31 cellular contexts compared by ENCODE assay signal in the genomic region with DNA sequence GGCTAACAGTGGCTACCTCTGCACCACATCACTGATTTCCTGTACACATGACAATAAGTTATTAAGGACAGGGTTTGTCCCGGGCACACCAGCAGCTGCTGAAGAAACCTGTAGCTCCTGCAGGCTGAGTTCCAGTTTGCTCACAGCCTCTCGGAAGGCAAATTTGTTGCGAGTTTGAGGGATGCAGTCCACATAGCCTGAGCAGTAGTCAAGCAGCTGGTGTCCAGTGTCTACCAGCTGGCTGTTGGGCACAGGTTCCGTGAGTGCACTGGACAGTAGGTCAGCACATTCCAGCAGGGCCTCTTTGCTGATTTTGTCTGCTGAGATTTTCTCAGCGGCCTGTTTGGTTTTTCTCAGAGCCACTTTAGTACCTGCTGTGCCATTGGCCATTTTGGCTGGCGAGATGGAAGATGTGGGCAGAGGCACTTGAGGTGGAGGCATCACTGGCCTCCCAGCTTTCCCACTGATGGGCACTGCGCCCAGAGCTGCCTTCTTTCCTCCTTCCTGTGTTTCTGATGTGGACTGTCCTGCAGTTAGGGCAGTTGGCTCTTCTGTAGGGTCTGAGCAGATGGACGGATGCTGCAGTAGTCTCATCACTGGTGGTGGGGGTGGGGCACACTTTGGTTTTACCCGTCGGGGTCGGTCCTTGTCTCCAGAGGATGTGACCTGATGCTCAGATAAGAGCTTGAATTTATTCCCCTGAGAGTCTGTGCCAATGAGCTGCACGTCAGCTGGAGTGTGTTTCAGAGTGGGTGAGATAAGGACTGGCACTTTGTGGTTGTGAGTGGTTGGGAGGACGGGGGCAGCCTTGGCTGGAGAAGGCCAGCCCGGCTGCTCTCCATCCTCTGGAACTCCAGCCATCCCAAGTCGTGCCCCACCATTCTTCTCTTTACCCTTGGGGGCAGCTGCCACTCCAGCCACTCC. TPM values are rescaled to one million over a fixed set of nuclear protein-coding genes. Genes with fewer than 3 reads are reported as not detected.
A peak's percentile ranks its signal among the peaks of the same experiment; 100 is the strongest.
DNase-seq lines count a peak whose midpoint lies in the region; ATAC-seq, FAIRE-seq and TF ChIP-seq lines count a peak whose summit lies in the region.
"Had no signal": no experiment of that assay in that cellular context is flagged by ENCODE, and none has a peak within 500 bp of the region (broad histone marks: within the 10 kb centered on the region; RNA-seq: fewer than 3 reads in every experiment).

No MANE protein-coding gene starts in this region.

- H4K91ac ChIP-seq in IMR-90 (ENCODE audit: insufficient read depth, low read depth, low read length) (no peak overlapping the region), H1 (replicated peaks; ENCODE audit: insufficient read length, low read length) (no peak overlapping the region)

- H3K9me1 ChIP-seq in IMR-90 (ENCODE audit: insufficient read depth, low read length), result peaks cover 8% of the 10 kb centered on the region

- H3K9ac ChIP-seq in IMR-90 (ENCODE audit: low read depth, low read length) (no peak overlapping the region), H1 (replicated peaks in 1 of 4; ENCODE audit: extremely low read depth in 1 of 4, low read depth in 3 of 4, low read length in 3 of 4) (no peak overlapping the region)

- H4K5ac ChIP-seq in IMR-90 (ENCODE audit: low read depth, low read length), result no peak overlapping the region
- no peak overlapping the region for H4K5ac ChIP-seq in H1 (ENCODE audit: insufficient read length, low read depth, low read length)

- H2AFZ ChIP-seq in IMR-90 (replicated peaks; ENCODE audit: low read length, poor library complexity) (peak overlapping the region; percentile 26), H1 (ENCODE audit: low read length) (no peak overlapping the region), hepatocyte (no peak overlapping the region)

- H3K27ac ChIP-seq in IMR-90 (ENCODE audit: insufficient read depth, low read length) (no peak overlapping the region), H1 (ENCODE audit: low read depth, low read length) (no peak overlapping the region), hepatocyte (no peak overlapping the region), ascending aorta (no peak overlapping the region)
- H3K27ac ChIP-seq: coronary artery, SJCRH30, uterus, VCaP had no signal

- H3K27me3 ChIP-seq in BE2C, result no peaks in the 10 kb centered on the region
- no peaks in the 10 kb centered on the region for H3K27me3 ChIP-seq in IMR-90 (ENCODE audit: control insufficient read depth, insufficient read depth, low read length)
- no peaks in the 10 kb centered on the region for H3K27me3 ChIP-seq in H1 (replicated peaks in 1 of 4; ENCODE audit: control insufficient read depth in 3 of 4, extremely low read depth in 1 of 4, insufficient read depth in 3 of 4, low read length in 3 of 4)
- H3K27me3 ChIP-seq in hepatocyte, result no peaks in the 10 kb centered on the region
- no peaks in the 10 kb centered on the region for H3K27me3 ChIP-seq in ascending aorta
- H3K27me3 ChIP-seq: SJCRH30, uterus had no signal

- no peak overlapping the region for H2BK5ac ChIP-seq in IMR-90 (ENCODE audit: low read depth, low read length, poor library complexity, severe bottlenecking)
- no peak overlapping the region for H2BK5ac ChIP-seq in H1 (ENCODE audit: low read depth, low read length)

- intact Hi-C loops in IMR-90 (cut with micrococcal nuclease), result no loop called here
- intact Hi-C loops in ascending aorta (cut with DNase I), result no loop called here

- no peak for TF ChIP-seq EP300 in H1 (IDR thresholded peaks at IDR 0.05; ENCODE audit: borderline replicate concordance in 1 of 2, low read depth in 2 of 2, low read length in 2 of 2)

- H3K79me2 ChIP-seq in H1 (ENCODE audit: control insufficient read depth in 1 of 2, insufficient read depth in 2 of 2, low read length in 2 of 2) (no peaks in the 10 kb centered on the region), hepatocyte (no peaks in the 10 kb centered on the region)

- H3K79me1 ChIP-seq in IMR-90 (ENCODE audit: low read depth in 1 of 2, low read length in 2 of 2) (peaks cover 39 to 70% of the 10 kb centered on the region in 2 experiments), H1 (ENCODE audit: low read depth, low read length) (no peaks in the 10 kb centered on the region)

- H3K4ac ChIP-seq in IMR-90 (ENCODE audit: low read depth, low read length) (peak overlapping the region; percentile 11; the same call in 1 of the 2 replicates), H1 (replicated peaks; ENCODE audit: insufficient read length, low read depth, low read length) (peak overlapping the region; percentile 35)

- no peak for ATAC-seq in IMR-90 (ENCODE audit: low read depth)
- ATAC-seq in GM19351 (IDR thresholded peaks at IDR 0.05; ENCODE audit: unreplicated experiment), result no peak
- ATAC-seq: activated T-cell treated with anti-CD3 and anti-CD28 coated beads, Interleukin-2, amount 50 U/mL, for 4 hours; naive thymus-derived CD4-positive, alpha-beta T cell; stimulated activated naive B cell treated with anti-CD40 and anti-IgM and Interleukin-4, amounts not matched to agents 10 μg/mL and 1 μg/mL and 100 μg/mL, for 72 hours had no signal

- no peak overlapping the region; the same call in 1 of the 2 replicates for H3K14ac ChIP-seq in IMR-90 (replicated peaks; ENCODE audit: low read depth, low read length)
- H3K14ac ChIP-seq in H1 (ENCODE audit: insufficient read length), result no peak overlapping the region

- TF ChIP-seq CTCF in BE2C (IDR thresholded peaks at IDR 0.05; ENCODE audit: low read depth, low read length), result no peak
- TF ChIP-seq CTCF in IMR-90 (conservative IDR thresholded peaks at IDR 0.05; ENCODE audit: low read depth, low read length), result no peak
- TF ChIP-seq CTCF in H1 (IDR thresholded peaks at IDR 0.05; ENCODE audit: control extremely low read depth in 1 of 3, insufficient read depth in 1 of 3, low read depth in 1 of 3, low read length in 3 of 3), result no peak
- TF ChIP-seq CTCF in hepatocyte (IDR thresholded peaks at IDR 0.05; ENCODE audit: poor library complexity), result no peak
- no peak for TF ChIP-seq CTCF in ascending aorta (IDR thresholded peaks at IDR 0.05)

- DNase-seq in BE2C (peak; percentile 24), IMR-90 (no peak), H1 (ENCODE audit: low read depth in 1 of 2, low spot score in 2 of 2) (no peak), myocyte (ENCODE audit: low read depth) (peak; percentile 81), hepatocyte (ENCODE audit: low spot score) (no peak), T-helper 1 cell (no peak), ascending aorta (ENCODE audit: low spot score in 2 of 2) (no peak)
- DNase-seq: ACHN; activated CD4-positive, alpha-beta T cell treated with anti-CD3 and anti-CD28 coated beads for 48 hours; activated naive CD4-positive, alpha-beta T cell treated with anti-CD3 and anti-CD28 coated beads for 36 hours; activated T-cell treated with anti-CD3 and anti-CD28 coated beads, Interleukin-2, amount 50 U/mL, for 4 hours; amniotic stem cell; C1 segment of cervical spinal cord; KG1; kidney glomerular epithelial cell; mesendoderm; naive thymus-derived CD4-positive, alpha-beta T cell; NCI-H1694 treated with DMSO at 0.1 percent for 48 hours; NCI-H2171; NCI-H524; NK-92 treated with Interleukin-12 subunit alpha and Interleukin-12 subunit beta, amount 100 ng/mL, for 24 hours; occipital lobe; SJCRH30; stimulated activated CD4-positive, alpha-beta T cell treated with anti-CD3 and anti-CD28 coated beads, Interleukin-4, amount 100 ng/mL, for 1 hour; stimulated activated naive B cell treated with anti-CD40 and anti-IgM and Interleukin-4, amounts not matched to agents 10 μg/mL and 1 μg/mL and 100 μg/mL, for 72 hours; uterus had no signal

- no peak overlapping the region for H2BK12ac ChIP-seq in H1 (ENCODE audit: low read depth, low read length)

- FAIRE-seq in H1 (lab: Jason Lieb, UNC), result no peak
- FAIRE-seq: D721Med, GM12892 had no signal

- H4K8ac ChIP-seq in IMR-90 (ENCODE audit: low read depth in 2 of 2, low read length in 2 of 2) (peak overlapping the region in 1 of 2 experiments; percentile 13; a peak in 1 of 4 replicates), H1 (ENCODE audit: extremely low read depth, insufficient read depth, low read length) (no peak overlapping the region)

- H3K4me2 ChIP-seq in IMR-90 (ENCODE audit: low read depth, low read length) (no peak overlapping the region), H1 (ENCODE audit: insufficient read depth in 1 of 2, low read depth in 2 of 2, low read length in 2 of 2) (no peak overlapping the region), hepatocyte (no peak overlapping the region)

- WGBS in IMR-90 (ENCODE audit: extremely low coverage in 2 of 2, insufficient read length in 1 of 2), 2 experiments, result 88% methylated on average over 6 of the region's 15 CpGs; no CpG with 5 or more reads in 1 of the 2 experiments
- WGBS in H1 (ENCODE audit: extremely low coverage in 1 of 2, insufficient coverage in 1 of 2, insufficient read length in 1 of 2, insufficient replicate concordance in 2 of 2, low coverage in 1 of 2, low lambda C conversion rate in 2 of 2, missing lambda C conversion rate in 1 of 2), 2 experiments, result 93% methylated on average over 15 of the region's 15 CpGs; no CpG with 5 or more reads in 1 of the 2 experiments
- WGBS in hepatocyte (ENCODE audit: low lambda C conversion rate, missing lambda C conversion rate), result 93% methylated on average over 15 of the region's 15 CpGs

- H2BK15ac ChIP-seq in IMR-90 (ENCODE audit: low read depth, low read length) (no peak overlapping the region), H1 (ENCODE audit: low read length) (no peak overlapping the region)

- TF ChIP-seq POLR2A in IMR-90 (IDR thresholded peaks at IDR 0.05; ENCODE audit: low read depth, low read length) (no peak), H1 (IDR thresholded peaks at IDR 0.05; ENCODE audit: control extremely low read depth in 1 of 2, low read depth in 2 of 2, low read length in 2 of 2) (no peak)

- H3K23me2 ChIP-seq in H1 (ENCODE audit: low read depth, low read length), result no peaks in the 10 kb centered on the region; the same call in 1 of the 2 replicates

- H3K4me1 ChIP-seq in BE2C (0 out of 2 replicates have a peak, but pooled peaks cover 3% of the 10 kb centered on the region), IMR-90 (ENCODE audit: control insufficient read depth, insufficient read depth, low read length) (peaks cover 10% of the 10 kb centered on the region), H1 (replicated peaks in 1 of 4; ENCODE audit: control insufficient read depth in 3 of 4, insufficient read depth in 4 of 4, low read length in 3 of 4) (no peaks in the 10 kb centered on the region), hepatocyte (ENCODE audit: insufficient read depth) (no peaks in the 10 kb centered on the region), ascending aorta (no peaks in the 10 kb centered on the region)
- H3K4me1 ChIP-seq: SJCRH30, uterus had no signal

- no TSS peak for BruUV-seq in IMR-90 (replicated peaks; lab: Mats Ljungman, UMichigan)

- no peak overlapping the region; the same call in 1 of the 2 replicates for H2BK120ac ChIP-seq in IMR-90 (ENCODE audit: low read depth, low read length)
- no peak overlapping the region for H2BK120ac ChIP-seq in H1 (replicated peaks; ENCODE audit: low read depth, low read length)

- in situ Hi-C loops in IMR-90 (cut with MboI; ENCODE audit: low sequenced_read_pairs), result no loop called here

- H3K9me3 ChIP-seq in BE2C, result no peaks in the 10 kb centered on the region
- no peaks in the 10 kb centered on the region for H3K9me3 ChIP-seq in IMR-90 (ENCODE audit: control insufficient read depth, insufficient read depth, low read length)
- no peaks in the 10 kb centered on the region; a peak in 1 of 4 replicates for H3K9me3 ChIP-seq in H1 (ENCODE audit: insufficient read depth in 2 of 2, low read depth in 1 of 2, low read length in 1 of 2)
- H3K9me3 ChIP-seq in hepatocyte (ENCODE audit: low read depth), result no peaks in the 10 kb centered on the region
- no peaks in the 10 kb centered on the region for H3K9me3 ChIP-seq in ascending aorta
- H3K9me3 ChIP-seq: SJCRH30, uterus had no signal

- H2AK9ac ChIP-seq in IMR-90 (replicated peaks; ENCODE audit: low read depth, low read length, poor library complexity), result peak overlapping the region; percentile 33

- TF ChIP-seq RAD21 in IMR-90 (IDR thresholded peaks at IDR 0.05; ENCODE audit: low read length) (no peak), H1 (IDR thresholded peaks at IDR 0.05 in 1 of 2, conservative IDR thresholded peaks at IDR 0.05 in 1 of 2; ENCODE audit: low read depth in 2 of 2, low read length in 2 of 2) (no peak)

- peaks cover 27% of the 10 kb centered on the region for H4K20me1 ChIP-seq in IMR-90 (ENCODE audit: insufficient read depth, low read length)
- no peaks in the 10 kb centered on the region for H4K20me1 ChIP-seq in H1 (replicated peaks in 1 of 2; ENCODE audit: control insufficient read depth in 1 of 2, insufficient read depth in 2 of 2, low read length in 2 of 2)
- no peaks in the 10 kb centered on the region for H4K20me1 ChIP-seq in hepatocyte (ENCODE audit: insufficient read depth, poor library complexity, severe bottlenecking)

- no peak overlapping the region for H2AK5ac ChIP-seq in IMR-90 (ENCODE audit: low read depth, low read length)
- H2AK5ac ChIP-seq in H1 (ENCODE audit: low read depth, low read length), result no peak overlapping the region

- H3K4me3 ChIP-seq in BE2C (ENCODE audit: low read depth, low read length) (no peak overlapping the region), IMR-90 (ENCODE audit: insufficient read depth, low read depth, low read length) (no peak overlapping the region), H1 (ENCODE audit: extremely low read depth in 1 of 4, insufficient read depth in 2 of 4, low read depth in 3 of 4, low read length in 4 of 4) (no peak overlapping the region), hepatocyte (no peak overlapping the region), ascending aorta (no peak overlapping the region)
- H3K4me3 ChIP-seq: coronary artery, SJCRH30, uterus had no signal

- dilution Hi-C loops in IMR-90 (cut with HindIII; ENCODE audit: low sequenced_read_pairs, unreplicated experiment), result no loop called here

- H3K36me3 ChIP-seq in BE2C (peaks cover 45% of the 10 kb centered on the region), IMR-90 (ENCODE audit: control insufficient read depth, insufficient read depth, low read length) (peaks cover 42% of the 10 kb centered on the region), H1 (ENCODE audit: control insufficient read depth in 2 of 4, insufficient read depth in 4 of 4, low read length in 3 of 4) (peaks cover 6 to 33% (median 22%) of the 10 kb centered on the region in 4 experiments; a peak in 7 of 8 replicates), hepatocyte (replicated peaks; ENCODE audit: insufficient read depth, low read depth) (no peaks in the 10 kb centered on the region), ascending aorta (peaks cover 51 to 55% of the 10 kb centered on the region in 2 donors)
- H3K36me3 ChIP-seq: uterus had no signal

- H3K18ac ChIP-seq in IMR-90 (ENCODE audit: low read depth, low read length), result no peak overlapping the region
- no peak overlapping the region for H3K18ac ChIP-seq in H1 (ENCODE audit: extremely low read depth, low read length)

- no peak overlapping the region for H3K23ac ChIP-seq in IMR-90 (ENCODE audit: low read depth, low read length)
- H3K23ac ChIP-seq in H1 (ENCODE audit: insufficient read length), result no peak overlapping the region

- CTCF ChIA-PET in IMR-90 (lab: Yijun Ruan, JAX), result no interaction called here
- CTCF ChIA-PET in H1 (lab: Charles Lee; ENCODE audit: partially characterized antibody), result interaction anchor here (0.5 to 4.9 kb wide), 8 partner anchors 10 to 614 kb away, joined by 3 to 41 read pairs (median 4); no protein-coding TSS in a partner anchor

- no peak overlapping the region for H3K56ac ChIP-seq in IMR-90 (ENCODE audit: extremely low read depth, insufficient read depth, low read length)
- no peak overlapping the region for H3K56ac ChIP-seq in H1 (replicated peaks; ENCODE audit: insufficient read length, low read depth, low read length)

- H2BK20ac ChIP-seq in IMR-90 (ENCODE audit: low read depth, low read length), result no peak overlapping the region
- H2BK20ac ChIP-seq in H1 (ENCODE audit: low read length), result no peak overlapping the region

- POLR2A ChIA-PET in IMR-90 (lab: Charles Lee; ENCODE audit: unreplicated experiment) (no interaction called here), H1 (lab: Charles Lee; ENCODE audit: partially characterized antibody) (interaction anchor here (1.0 kb wide), 1 partner anchor 15 kb away, joined by 3 read pairs; no protein-coding TSS in a partner anchor)

- H3K9me2 ChIP-seq in hepatocyte (replicated peaks; ENCODE audit: insufficient read depth), result no peaks in the 10 kb centered on the region

RNA-seq across cellular contexts. Expression of gene TOR3A, which starts 26.1 kb away (rescaled TPM):
- 41.9 TPM for polyA plus RNA-seq in BE2C (2012; ENCODE audit: insufficient read depth, insufficient read length, low read depth)
- 11.9 and 16.8 TPM in 2 replicates for total RNA-seq in IMR-90 (2012; rRNA removed)
- 22.2 and 22.7 TPM in 2 replicates for polyA plus RNA-seq in IMR-90 (2012; rRNA removed)
- 23.9 and 24.0 TPM in 2 replicates for polyA plus RNA-seq in IMR-90 (2012; cell fraction: cytosol; rRNA removed)
- 17.2 and 26.3 TPM in 2 replicates for polyA plus RNA-seq in IMR-90 (2012; cell fraction: nucleus; rRNA removed; ENCODE audit: low replicate concordance)
- 19.9 and 21.4 TPM in 2 replicates for total RNA-seq in H1 (2021; fragmentation: NEBNext Ultra II Directional; extraction: Animal tissue kit (Norgen Biotek cat#: 25700))
- polyA plus RNA-seq in H1 (2011; rRNA removed), result 15.3 and 26.9 TPM in 2 replicates
- polyA plus RNA-seq in H1 (2011; cell fraction: cytosol; rRNA removed), result 20.4 TPM
- 32.6 TPM for polyA plus RNA-seq in H1 (2011; cell fraction: nucleus; rRNA removed)
- polyA plus RNA-seq in H1 (2012, experiment 1 of 2), result 18.0 to 24.6 TPM (median 21.5 TPM) in 4 replicates
- 14.7 TPM for polyA plus RNA-seq in H1 (2012, experiment 2 of 2)
- polyA plus RNA-seq in H1 (2013, experiment 1 of 2), result 15.3 TPM
- polyA plus RNA-seq in H1 (2013, experiment 2 of 2), result 16.1 TPM
- 29.6 and 40.8 TPM in 2 replicates for polyA minus RNA-seq in H1 (2011; rRNA and poly(A)+ RNA removed)
- 16.9 TPM for polyA minus RNA-seq in H1 (2011; cell fraction: cytosol; rRNA and poly(A)+ RNA removed)
- 14.4 TPM for polyA minus RNA-seq in H1 (2011; cell fraction: nucleus; rRNA and poly(A)+ RNA removed)
- 64.2 and 94.8 TPM in 2 replicates for total RNA-seq in myocyte
- 38.8 TPM for polyA plus RNA-seq in myocyte (2012)
- total RNA-seq in hepatocyte, result 20.3 and 20.5 TPM in 2 replicates
- polyA plus RNA-seq in hepatocyte, result 21.3 and 24.5 TPM in 2 replicates
- 109 TPM for total RNA-seq in ascending aorta

Comparison
In these comparisons a context has a peak if more than half of its experiments do, and no peak if none do; other contexts are left out.
1. DNase-seq: peak in BE2C (single experiment) and myocyte (single experiment); none in IMR-90 (single experiment), H1 (0 of 2), hepatocyte (single experiment), T-helper 1 cell (0 of 5) and ascending aorta (0 of 2).